ENCODE assay signal across 9 cellular contexts in genomic region chr16:4404247-4404966, GRCh38. TPM values are rescaled to one million over a fixed set of nuclear protein-coding genes. Genes with fewer than 3 reads are reported as not detected.
DNase-seq lines count a peak whose midpoint lies in the region; ATAC-seq, FAIRE-seq and TF ChIP-seq lines count a peak whose summit lies in the region.
"Had no signal": no experiment of that assay in that cellular context is flagged by ENCODE, and none has a peak within 500 bp of the region (broad histone marks: within the 10 kb centered on the region; RNA-seq: fewer than 3 reads in every experiment).

No MANE protein-coding gene starts in this region.

- peak; percentile 60 for DNase-seq in activated CD8-positive, alpha-beta memory T cell treated with anti-CD3 and anti-CD28 coated beads, Interleukin-2, amount 10 ng/mL, durations not matched to agents 7 days and 5 days
- DNase-seq in activated CD8-positive, alpha-beta memory T cell treated with anti-CD3 and anti-CD28 coated beads, Interleukin-2, amount 50 U/mL, for 4 hours, result no peak
- peak; percentile 77 for DNase-seq in NCI-H82 (lab: John Stamatoyannopoulos, UW)
- peak in 3 of 4 experiments; percentile 64 to 73 (median 72) for DNase-seq in K562 (ENCODE audit: extremely low read depth in 1 of 4, low spot score in 3 of 4)
- peak; percentile 48 to 60 for DNase-seq in lung microvascular endothelial cell (ENCODE audit: low read depth in 2 of 2)

- no peak overlapping the region for H3K9ac ChIP-seq in K562 (ENCODE audit: insufficient read depth in 1 of 2, low read depth in 2 of 2, low read length in 2 of 2)

- peaks cover 82% of the 10 kb centered on the region; the same call in 2 of the 3 replicates for H3K36me3 ChIP-seq in K562 (ENCODE audit: control insufficient read depth, insufficient read depth, low read length)

- no peaks in the 10 kb centered on the region for H3K9me3 Mint-ChIP-seq in activated CD8-positive, alpha-beta memory T cell treated with anti-CD3 and anti-CD28 coated beads, Interleukin-2, amount 10 ng/mL, durations not matched to agents 7 days and 5 days (ENCODE audit: low read depth)

- H2AFZ ChIP-seq in K562 (ENCODE audit: low read depth, low read length), result no peak overlapping the region

- no peak overlapping the region for H3K4me3 ChIP-seq in K562

- intact Hi-C loops in K562 (cut with micrococcal nuclease), result loop anchor here (5.0 to 10.0 kb wide), 3 partner anchors 142 to 420 kb away; no protein-coding TSS in a partner anchor

- peak; percentile 31 to 64 for TF ChIP-seq RAD21 in K562 (CRISPR knock-in tag; conservative IDR thresholded peaks at IDR 0.05 in 1 of 2, IDR thresholded peaks at IDR 0.05 in 1 of 2)

- peaks cover 7% of the 10 kb centered on the region for H3K4me1 Mint-ChIP-seq in activated CD8-positive, alpha-beta memory T cell treated with anti-CD3 and anti-CD28 coated beads, Interleukin-2, amount 10 ng/mL, durations not matched to agents 7 days and 5 days

- TF ChIP-seq EP300 in K562 (IDR thresholded peaks at IDR 0.05; ENCODE audit: low read length), result no peak

- no TSS peak for BruUV-seq in K562 (replicated peaks; lab: Mats Ljungman, UMichigan)

- H3K36me3 Mint-ChIP-seq in activated CD8-positive, alpha-beta memory T cell treated with anti-CD3 and anti-CD28 coated beads, Interleukin-2, amount 10 ng/mL, durations not matched to agents 7 days and 5 days, result peaks cover 30% of the 10 kb centered on the region

- H3K79me2 ChIP-seq in K562 (ENCODE audit: control insufficient read depth, insufficient read depth, low read length), result no peaks in the 10 kb centered on the region; the same call in 2 of the 3 replicates

- CTCF ChIA-PET in activated CD8-positive, alpha-beta memory T cell treated with anti-CD3 and anti-CD28 coated beads, Interleukin-2, amount 10 ng/mL, durations not matched to agents 7 days and 5 days (lab: Charles Lee), result interaction anchor here (0.9 to 3.2 kb wide), 11 partner anchors 9 to 150 kb away, joined by 3 to 51 read pairs (median 9); partner anchors contain the start of genes CORO7, PAM16 and TFAP4
- CTCF ChIA-PET in K562 (lab: Yijun Ruan, JAX; ENCODE audit: low intra/inter-chr PET ratio), result interaction anchor here (0.7 to 6.4 kb wide), 4 partner anchors 45 to 150 kb away, joined by 3 to 70 read pairs (median 6); no protein-coding TSS in a partner anchor

- no peaks in the 10 kb centered on the region for H3K27me3 Mint-ChIP-seq in activated CD8-positive, alpha-beta memory T cell treated with anti-CD3 and anti-CD28 coated beads, Interleukin-2, amount 10 ng/mL, durations not matched to agents 7 days and 5 days

- TF ChIP-seq POLR2A in K562 (conservative IDR thresholded peaks at IDR 0.05), result 0 out of 2 replicates have a peak, but pooled peaks have one; percentile 46

- peak; percentile 29 for FAIRE-seq in K562 (lab: Jason Lieb, UNC)
- FAIRE-seq: GM18507 had no signal

- in situ Hi-C loops in K562 (cut with MboI), result loop anchor here (5.0 kb wide), 1 partner anchor 42 kb away; no protein-coding TSS in a partner anchor

- POLR2A ChIA-PET in K562 (lab: Yijun Ruan, JAX), result interaction anchor here (0.6 to 4.7 kb wide), 10 partner anchors 11 to 206 kb away, joined by 3 to 35 read pairs (median 3); partner anchors contain the start of gene CORO7

- H3K4me3 Mint-ChIP-seq in activated CD8-positive, alpha-beta memory T cell treated with anti-CD3 and anti-CD28 coated beads, Interleukin-2, amount 10 ng/mL, durations not matched to agents 7 days and 5 days, result no peak overlapping the region

- no peaks in the 10 kb centered on the region for H3K9me1 ChIP-seq in K562 (ENCODE audit: control insufficient read depth, insufficient read depth, low read length)

- TF ChIP-seq CTCF in K562 (IDR thresholded peaks at IDR 0.05 in 2 of 3, conservative IDR thresholded peaks at IDR 0.05 in 1 of 3; ENCODE audit: insufficient read depth in 2 of 3, low read depth in 1 of 3, low read length in 3 of 3), result peak; percentile 93 to 98 (median 95)

- H3K27ac ChIP-seq in K562 (ENCODE audit: extremely low read depth, low read depth, low read length), result no peak overlapping the region

- H3K9me3 ChIP-seq in K562 (replicated peaks; ENCODE audit: control insufficient read depth, insufficient read depth, low read depth, low read length), result no peaks in the 10 kb centered on the region

- WGBS in K562 (ENCODE audit: insufficient coverage, low coverage, missing lambda C conversion rate), result 62% methylated on average over 19 of the region's 20 CpGs

- no peak overlapping the region for H3K27ac Mint-ChIP-seq in activated CD8-positive, alpha-beta memory T cell treated with anti-CD3 and anti-CD28 coated beads, Interleukin-2, amount 10 ng/mL, durations not matched to agents 7 days and 5 days

- no peaks in the 10 kb centered on the region for H3K27me3 ChIP-seq in K562 (ENCODE audit: control insufficient read depth in 2 of 2, insufficient read depth in 2 of 2, low read length in 2 of 2)

- ATAC-seq in activated CD8-positive, alpha-beta memory T cell treated with anti-CD3 and anti-CD28 coated beads, Interleukin-2, amount 10 ng/mL, durations not matched to agents 7 days and 5 days, result peak; percentile 39
- ATAC-seq in K562, result peak; percentile 81
- no peak for ATAC-seq in HG02885 (IDR thresholded peaks at IDR 0.05; ENCODE audit: poor library complexity, unreplicated experiment)
- ATAC-seq in HG03432 (IDR thresholded peaks at IDR 0.05; ENCODE audit: unreplicated experiment), result no peak
- no peak for ATAC-seq in GM18867 (IDR thresholded peaks at IDR 0.05; ENCODE audit: unreplicated experiment)

- H4K20me1 ChIP-seq in K562 (replicated peaks; ENCODE audit: control insufficient read depth, insufficient read depth, low read length), result peaks cover 17% of the 10 kb centered on the region

- no peak overlapping the region for H3K4me2 ChIP-seq in K562 (ENCODE audit: insufficient read depth, low read length)

- H3K4me1 ChIP-seq in K562 (replicated peaks in 1 of 2; ENCODE audit: control insufficient read depth in 2 of 2, insufficient read depth in 2 of 2, low read length in 2 of 2), result peaks cover 0 to 29% of the 10 kb centered on the region in 2 experiments; a peak in 2 of 5 replicates

RNA-seq across cellular contexts. Expression of gene CORO7, which starts 12.0 kb away (rescaled TPM):
- total RNA-seq in activated CD8-positive, alpha-beta memory T cell treated with anti-CD3 and anti-CD28 coated beads, Interleukin-2, amount 10 ng/mL, durations not matched to agents 7 days and 5 days, result 100 to 1,000 TPM; 142 to 246 TPM
- total RNA-seq in K562 (2011; cell fraction: chromatin; rRNA removed; ENCODE audit: low replicate concordance), result 91.2 and 301 TPM in 2 replicates
- 159 and 160 TPM in 2 replicates for total RNA-seq in K562 (2011; cell fraction: nucleolus; rRNA removed)
- total RNA-seq in K562 (2011; cell fraction: nucleoplasm; rRNA removed), result 112 and 116 TPM in 2 replicates
- total RNA-seq in K562 (2014; rRNA removed), result 30.5 and 37.8 TPM in 2 replicates
- total RNA-seq in K562 (2014; rRNA removed; fragmentation: Illumina TruSeq; extraction: Trizol), result 6.9 and 8.5 TPM in 2 replicates
- total RNA-seq in K562 (2015; rRNA removed; fragmentation: Illumina TruSeq; extraction: Trizol), result 18.7 and 21.0 TPM in 2 replicates
- 67.0 and 77.2 TPM in 2 replicates for total RNA-seq in K562 (2021)
- 15.4 and 35.9 TPM in 2 replicates for polyA plus RNA-seq in K562 (2011; rRNA removed)
- polyA plus RNA-seq in K562 (2011; cell fraction: cytosol; rRNA removed), result 17.5 and 26.3 TPM in 2 replicates
- 184 and 367 TPM in 2 replicates for polyA plus RNA-seq in K562 (2011; cell fraction: nucleus; rRNA removed)
- 31.1 and 80.3 TPM in 2 replicates for polyA plus RNA-seq in K562 (2012)
- 21.6 and 29.6 TPM in 2 replicates for polyA plus RNA-seq in K562 (2014; fragmentation: Illumina TruSeq; extraction: Trizol)
- polyA plus RNA-seq in K562 (2014; fragmentation: Nextera tagmentation; extraction: Ambion mirVana), result under 1 TPM; 0.45 to 0.51 TPM
- 54.1 and 63.1 TPM in 2 replicates for polyA plus RNA-seq in K562 (2014; rRNA removed)
- polyA minus RNA-seq in K562 (2011; rRNA and poly(A)+ RNA removed), result 11.1 and 17.7 TPM in 2 replicates
- polyA minus RNA-seq in K562 (2011; cell fraction: cytosol; rRNA and poly(A)+ RNA removed), result 33.7 and 44.1 TPM in 2 replicates
- polyA minus RNA-seq in K562 (2011; cell fraction: nucleus; rRNA and poly(A)+ RNA removed), result 52.4 and 63.5 TPM in 2 replicates
- 23.8 and 34.9 TPM in 2 replicates for total RNA-seq in lung microvascular endothelial cell

RNA-seq across cellular contexts. Expression of gene DNAJA3, which starts 21.3 kb away (rescaled TPM):
- 10 to 100 TPM; 64.0 to 68.7 TPM for total RNA-seq in activated CD8-positive, alpha-beta memory T cell treated with anti-CD3 and anti-CD28 coated beads, Interleukin-2, amount 10 ng/mL, durations not matched to agents 7 days and 5 days
- total RNA-seq in K562 (2011; cell fraction: chromatin; rRNA removed; ENCODE audit: low replicate concordance), result 136 and 226 TPM in 2 replicates
- 126 and 149 TPM in 2 replicates for total RNA-seq in K562 (2011; cell fraction: nucleolus; rRNA removed)
- total RNA-seq in K562 (2011; cell fraction: nucleoplasm; rRNA removed), result 142 and 159 TPM in 2 replicates
- total RNA-seq in K562 (2014; rRNA removed) (105 and 143 TPM in 2 replicates), K562 (2014; rRNA removed; fragmentation: Illumina TruSeq; extraction: Trizol) (59.6 and 64.7 TPM in 2 replicates), K562 (2015; rRNA removed; fragmentation: Illumina TruSeq; extraction: Trizol) (77.0 and 78.4 TPM in 2 replicates), K562 (2021) (86.1 and 86.6 TPM in 2 replicates), lung microvascular endothelial cell (26.8 and 37.9 TPM in 2 replicates)
- polyA plus RNA-seq in K562 (2011; rRNA removed) (67.0 and 79.0 TPM in 2 replicates), K562 (2014; fragmentation: Illumina TruSeq; extraction: Trizol) (80.0 and 88.3 TPM in 2 replicates), K562 (2014; fragmentation: Nextera tagmentation; extraction: Ambion mirVana) (10 to 100 TPM in 1 of 2 experiments, 1 to 10 TPM in 1; 8.1 to 14.1 TPM), K562 (2014; rRNA removed) (91.2 and 121 TPM in 2 replicates)
- polyA plus RNA-seq in K562 (2011; cell fraction: cytosol; rRNA removed), result 67.8 and 77.0 TPM in 2 replicates
- polyA plus RNA-seq in K562 (2011; cell fraction: nucleus; rRNA removed), result 144 and 165 TPM in 2 replicates
- polyA plus RNA-seq in K562 (2012), result 62.5 and 74.7 TPM in 2 replicates
- polyA minus RNA-seq in K562 (2011; rRNA and poly(A)+ RNA removed), result 40.6 and 53.4 TPM in 2 replicates
- 33.4 and 38.2 TPM in 2 replicates for polyA minus RNA-seq in K562 (2011; cell fraction: cytosol; rRNA and poly(A)+ RNA removed)
- 41.6 and 64.8 TPM in 2 replicates for polyA minus RNA-seq in K562 (2011; cell fraction: nucleus; rRNA and poly(A)+ RNA removed)

RNA-seq across cellular contexts. Expression of gene VASN, which starts 32.8 kb away (rescaled TPM):
- not detected for total RNA-seq in activated CD8-positive, alpha-beta memory T cell treated with anti-CD3 and anti-CD28 coated beads, Interleukin-2, amount 10 ng/mL, durations not matched to agents 7 days and 5 days
- 1.2 and 9.8 TPM in 2 replicates for total RNA-seq in K562 (2011; cell fraction: chromatin; rRNA removed; ENCODE audit: low replicate concordance)
- 10.1 and 15.2 TPM in 2 replicates for total RNA-seq in K562 (2011; cell fraction: nucleolus; rRNA removed)
- 3.7 and 5.7 TPM in 2 replicates for total RNA-seq in K562 (2011; cell fraction: nucleoplasm; rRNA removed)
- total RNA-seq in K562 (2014; rRNA removed), result 1.7 and 2.2 TPM in 2 replicates
- 0.06 and 0.07 TPM in 2 replicates for total RNA-seq in K562 (2014; rRNA removed; fragmentation: Illumina TruSeq; extraction: Trizol)
- total RNA-seq in K562 (2015; rRNA removed; fragmentation: Illumina TruSeq; extraction: Trizol), result 0.51 and 1.1 TPM in 2 replicates
- total RNA-seq in K562 (2021), result 2.4 and 2.5 TPM in 2 replicates
- polyA plus RNA-seq in K562 (2011; rRNA removed), result 0.31 and 1.2 TPM in 2 replicates
- polyA plus RNA-seq in K562 (2011; cell fraction: cytosol; rRNA removed), result 0.78 and 3.2 TPM in 2 replicates
- polyA plus RNA-seq in K562 (2011; cell fraction: nucleus; rRNA removed), result 1.2 and 2.6 TPM in 2 replicates
- polyA plus RNA-seq in K562 (2012), result 2.9 and 6.1 TPM in 2 replicates
- 0.16 and 0.42 TPM in 2 replicates for polyA plus RNA-seq in K562 (2014; fragmentation: Illumina TruSeq; extraction: Trizol)
- under 1 TPM in 1 of 2 experiments, not detected in 1; 0.01 TPM for polyA plus RNA-seq in K562 (2014; fragmentation: Nextera tagmentation; extraction: Ambion mirVana)
- polyA plus RNA-seq in K562 (2014; rRNA removed), result 0.78 and 0.90 TPM in 2 replicates
- polyA minus RNA-seq in K562 (2011; rRNA and poly(A)+ RNA removed), result 0.56 and 0.63 TPM in 2 replicates
- 1.1 and 2.8 TPM in 2 replicates for polyA minus RNA-seq in K562 (2011; cell fraction: cytosol; rRNA and poly(A)+ RNA removed)
- 3.4 and 6.3 TPM in 2 replicates for polyA minus RNA-seq in K562 (2011; cell fraction: nucleus; rRNA and poly(A)+ RNA removed)
- total RNA-seq in lung microvascular endothelial cell, result 0.44 and 1.6 TPM in 2 replicates

RNA-seq across cellular contexts. Expression of gene PAM16, which starts 53.3 kb away (rescaled TPM):
- 10 to 100 TPM; 47.5 to 49.4 TPM for total RNA-seq in activated CD8-positive, alpha-beta memory T cell treated with anti-CD3 and anti-CD28 coated beads, Interleukin-2, amount 10 ng/mL, durations not matched to agents 7 days and 5 days
- total RNA-seq in K562 (2011; cell fraction: chromatin; rRNA removed; ENCODE audit: low replicate concordance), result 70.0 and 135 TPM in 2 replicates
- total RNA-seq in K562 (2011; cell fraction: nucleolus; rRNA removed), result 74.5 and 92.1 TPM in 2 replicates
- total RNA-seq in K562 (2011; cell fraction: nucleoplasm; rRNA removed), result 76.8 and 107 TPM in 2 replicates
- total RNA-seq in K562 (2014; rRNA removed), result 173 and 213 TPM in 2 replicates
- 32.6 and 38.7 TPM in 2 replicates for total RNA-seq in K562 (2014; rRNA removed; fragmentation: Illumina TruSeq; extraction: Trizol)
- total RNA-seq in K562 (2015; rRNA removed; fragmentation: Illumina TruSeq; extraction: Trizol), result 48.4 and 56.1 TPM in 2 replicates
- total RNA-seq in K562 (2021), result 123 and 150 TPM in 2 replicates
- 79.3 and 88.9 TPM in 2 replicates for polyA plus RNA-seq in K562 (2011; rRNA removed)
- polyA plus RNA-seq in K562 (2011; cell fraction: cytosol; rRNA removed), result 175 and 283 TPM in 2 replicates
- polyA plus RNA-seq in K562 (2011; cell fraction: nucleus; rRNA removed), result 85.0 and 101 TPM in 2 replicates
- polyA plus RNA-seq in K562 (2012), result 96.6 and 100 TPM in 2 replicates
- polyA plus RNA-seq in K562 (2014; fragmentation: Illumina TruSeq; extraction: Trizol), result 49.0 and 66.3 TPM in 2 replicates
- 10 to 100 TPM; 41.5 to 81.1 TPM for polyA plus RNA-seq in K562 (2014; fragmentation: Nextera tagmentation; extraction: Ambion mirVana)
- 243 and 273 TPM in 2 replicates for polyA plus RNA-seq in K562 (2014; rRNA removed)
- polyA minus RNA-seq in K562 (2011; rRNA and poly(A)+ RNA removed), result 10.6 and 11.8 TPM in 2 replicates
- polyA minus RNA-seq in K562 (2011; cell fraction: cytosol; rRNA and poly(A)+ RNA removed), result 19.8 and 22.7 TPM in 2 replicates
- 10.8 and 13.7 TPM in 2 replicates for polyA minus RNA-seq in K562 (2011; cell fraction: nucleus; rRNA and poly(A)+ RNA removed)
- 16.3 and 21.0 TPM in 2 replicates for total RNA-seq in lung microvascular endothelial cell

Comparison
In these comparisons a context has a peak if more than half of its experiments do, and no peak if none do; other contexts are left out.
1. ATAC-seq: peak in activated CD8-positive, alpha-beta memory T cell treated with anti-CD3 and anti-CD28 coated beads, Interleukin-2, amount 10 ng/mL, durations not matched to agents 7 days and 5 days (single experiment) and K562 (single experiment); none in HG02885 (single experiment), HG03432 (single experiment) and GM18867 (single experiment).